25 cellular contexts compared by ENCODE assay signal in the genomic region with DNA sequence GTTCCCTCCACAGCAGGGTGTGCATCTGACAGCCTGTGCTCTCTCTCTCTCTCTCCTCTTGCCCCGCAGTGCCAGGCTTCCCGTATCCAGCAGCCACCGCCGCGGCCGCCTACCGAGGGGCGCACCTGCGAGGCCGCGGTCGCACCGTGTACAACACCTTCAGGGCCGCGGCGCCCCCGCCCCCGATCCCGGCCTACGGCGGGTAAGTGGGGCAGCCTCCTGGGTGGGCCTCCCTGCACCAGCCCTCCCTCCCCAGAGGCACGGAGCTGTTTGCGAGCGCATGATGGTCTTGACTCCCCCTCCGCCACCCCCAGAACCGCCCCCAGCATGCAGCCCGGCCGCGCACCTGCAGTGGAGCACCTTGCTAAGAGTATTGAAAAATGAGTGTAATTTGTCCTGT.
"Had no signal": no experiment of that assay in that cellular context is flagged by ENCODE, and none has a peak within 500 bp of the region (broad histone marks: within the 10 kb centered on the region; RNA-seq: fewer than 3 reads in every experiment).

No MANE protein-coding gene starts in this region.

- H3K9me3 Mint-ChIP-seq: nephron, neural crest cell, type B pancreatic cell had no signal

- H3K9me3 ChIP-seq: lower lobe of right lung, pancreas, prostate gland, right lobe of liver, tibial nerve, uterus had no signal

- H3K36me3 ChIP-seq: lower lobe of right lung, pancreas, prostate gland, right lobe of liver, tibial nerve, uterus had no signal

- H3K4me3 ChIP-seq: lower lobe of right lung, pancreas, prostate gland, right lobe of liver, smooth muscle cell, tibial nerve, uterus had no signal

- H3K4me3 Mint-ChIP-seq: naive thymus-derived CD8-positive, alpha-beta T cell; nephron; neural crest cell; stimulated activated naive B cell treated with anti-CD40 and anti-IgM and Interleukin-4, amounts not matched to agents 10 μg/mL and 1 μg/mL and 100 μg/mL, for 72 hours; stimulated activated naive CD8-positive, alpha-beta T cell treated with anti-CD3 and anti-CD28 coated beads, Interleukin-15, Interleukin-2, amounts not matched to agents 100 ng/mL and 50 ng/mL, for 24 hours; type B pancreatic cell had no signal

- H3K27ac ChIP-seq: lower lobe of right lung, pancreas, prostate gland, right lobe of liver, tibial nerve, uterus had no signal

- ATAC-seq: left cardiac atrium; left lobe of liver; left ventricle myocardium superior; lower lobe of right lung; naive thymus-derived CD8-positive, alpha-beta T cell; pancreas; right lobe of liver; stimulated activated naive B cell treated with anti-CD40 and anti-IgM and Interleukin-4, amounts not matched to agents 10 μg/mL and 1 μg/mL and 100 μg/mL, for 72 hours had no signal

- H3K27me3 ChIP-seq: pancreas, right lobe of liver, tibial nerve, uterus had no signal

- H3K4me1 ChIP-seq: lower lobe of right lung, pancreas, prostate gland, right lobe of liver, tibial nerve, uterus had no signal

- DNase-seq: hippocampal formation; kidney glomerular epithelial cell; left cardiac atrium; left ventricle myocardium superior; lower lobe of right lung; mammary epithelial cell; mesenchymal stem cell; naive thymus-derived CD8-positive, alpha-beta T cell; right lobe of liver; stimulated activated CD4-positive, alpha-beta T cell treated with anti-CD3 and anti-CD28 coated beads, Interleukin-1b, Interleukin-23, amount 100 ng/mL, for 48 hours; stimulated activated CD4-positive, alpha-beta T cell treated with anti-CD3 and anti-CD28 coated beads, Interleukin-2, amount 100 ng/mL, for 48 hours; stimulated activated CD4-positive, alpha-beta T cell treated with anti-CD3 and anti-CD28 coated beads, Interleukin-4, amount 100 ng/mL, for 4 hours; stimulated activated CD8-positive, alpha-beta memory T cell treated with anti-CD3 and anti-CD28 coated beads, Interleukin-4, amount 100 ng/mL, for 48 hours; stimulated activated naive B cell treated with anti-CD40 and anti-IgM and Interleukin-4, amounts not matched to agents 10 μg/mL and 1 μg/mL and 100 μg/mL, for 72 hours; substantia nigra; uterus had no signal

- H3K27me3 Mint-ChIP-seq: stimulated activated naive B cell treated with anti-CD40 and anti-IgM and Interleukin-4, amounts not matched to agents 10 μg/mL and 1 μg/mL and 100 μg/mL, for 72 hours; stimulated activated naive CD8-positive, alpha-beta T cell treated with anti-CD3 and anti-CD28 coated beads, Interleukin-15, Interleukin-2, amounts not matched to agents 100 ng/mL and 50 ng/mL, for 24 hours had no signal

- H3K27ac Mint-ChIP-seq: naive thymus-derived CD8-positive, alpha-beta T cell; nephron; stimulated activated naive B cell treated with anti-CD40 and anti-IgM and Interleukin-4, amounts not matched to agents 10 μg/mL and 1 μg/mL and 100 μg/mL, for 72 hours; stimulated activated naive CD8-positive, alpha-beta T cell treated with anti-CD3 and anti-CD28 coated beads, Interleukin-15, Interleukin-2, amounts not matched to agents 100 ng/mL and 50 ng/mL, for 24 hours; type B pancreatic cell had no signal

- H3K4me1 Mint-ChIP-seq: naive thymus-derived CD8-positive, alpha-beta T cell; neural crest cell; stimulated activated naive B cell treated with anti-CD40 and anti-IgM and Interleukin-4, amounts not matched to agents 10 μg/mL and 1 μg/mL and 100 μg/mL, for 72 hours had no signal

- H3K36me3 Mint-ChIP-seq: naive thymus-derived CD8-positive, alpha-beta T cell; stimulated activated naive B cell treated with anti-CD40 and anti-IgM and Interleukin-4, amounts not matched to agents 10 μg/mL and 1 μg/mL and 100 μg/mL, for 72 hours; type B pancreatic cell had no signal
